ENCODE assay signal across 1 cellular context in genomic region chr13:101450749-101451130, GRCh38.
TF ChIP-seq lines count a peak whose summit lies in the region.

No MANE protein-coding gene starts in this region.

TF ChIP-seq in SK-N-SH, 30 proteins besides CTCF, POLR2A, EP300 and RAD21 (continued from another document):
- TF ChIP-seq ZBTB33 (IDR thresholded peaks at IDR 0.05; ENCODE audit: borderline replicate concordance, low read depth) (no peak), FOXM1 (IDR thresholded peaks at IDR 0.05; ENCODE audit: low read depth) (no peak), EZH2phosphoT487 (IDR thresholded peaks at IDR 0.05; ENCODE audit: borderline replicate concordance, low read depth) (no peak)
